8 cellular contexts compared by ENCODE assay signal in genomic region chr17:50347087-50347893, GRCh38. TPM values are rescaled to one million over a fixed set of nuclear protein-coding genes. Genes with fewer than 3 reads are reported as not detected.
DNase-seq lines count a peak whose midpoint lies in the region; ATAC-seq and TF ChIP-seq lines count a peak whose summit lies in the region.

No MANE protein-coding gene starts in this region.

- CTCF ChIA-PET in HEK293 (lab: Yijun Ruan, JAX): interaction anchor here (0.5 to 4.2 kb wide), 5 partner anchors 10 to 603 kb away, joined by 3 to 39 read pairs (median 4); no protein-coding TSS in a partner anchor

- no peaks in the 10 kb centered on the region for H3K9me3 Mint-ChIP-seq in activated T-helper 17 cell treated with anti-CD3 and anti-CD28 coated beads, Interleukin-2, amount 50 U/mL, for 72 hours
- H3K9me3 Mint-ChIP-seq in stimulated activated naive B cell treated with anti-CD40 and anti-IgM and Interleukin-4, amounts not matched to agents 10 μg/mL and 1 μg/mL and 100 μg/mL, for 72 hours: no peaks in the 10 kb centered on the region

- no peak for ATAC-seq in activated T-helper 17 cell treated with anti-CD3 and anti-CD28 coated beads, Interleukin-2, amount 50 U/mL, for 72 hours (replicated peaks)
- no peak for ATAC-seq in stimulated activated naive B cell treated with anti-CD40 and anti-IgM and Interleukin-4, amounts not matched to agents 10 μg/mL and 1 μg/mL and 100 μg/mL, for 72 hours (replicated peaks)
- ATAC-seq in HG02852 (IDR thresholded peaks at IDR 0.05; ENCODE audit: unreplicated experiment): no peak
- no peak for ATAC-seq in HG02642 (IDR thresholded peaks at IDR 0.05; ENCODE audit: poor library complexity, unreplicated experiment)

- H3K27ac Mint-ChIP-seq in activated T-helper 17 cell treated with anti-CD3 and anti-CD28 coated beads, Interleukin-2, amount 50 U/mL, for 72 hours: peak overlapping the region; percentile 93
- peak overlapping the region; percentile 94 for H3K27ac Mint-ChIP-seq in stimulated activated naive B cell treated with anti-CD40 and anti-IgM and Interleukin-4, amounts not matched to agents 10 μg/mL and 1 μg/mL and 100 μg/mL, for 72 hours

- peaks cover 11% of the 10 kb centered on the region for H3K4me1 ChIP-seq in HEK293 (ENCODE audit: control insufficient read depth, insufficient read depth, low read length)
- H3K4me1 ChIP-seq in iPS-20b (ENCODE audit: insufficient read depth, low read length): peaks cover 13% of the 10 kb centered on the region

- peaks cover 31% of the 10 kb centered on the region for H3K4me1 Mint-ChIP-seq in activated T-helper 17 cell treated with anti-CD3 and anti-CD28 coated beads, Interleukin-2, amount 50 U/mL, for 72 hours
- peaks cover 35 to 42% of the 10 kb centered on the region in 2 donors for H3K4me1 Mint-ChIP-seq in stimulated activated naive B cell treated with anti-CD40 and anti-IgM and Interleukin-4, amounts not matched to agents 10 μg/mL and 1 μg/mL and 100 μg/mL, for 72 hours

- no peak for DNase-seq in stimulated activated naive B cell treated with anti-CD40 and anti-IgM and Interleukin-4, amounts not matched to agents 10 μg/mL and 1 μg/mL and 100 μg/mL, for 72 hours
- no peak for DNase-seq in hippocampal formation (lab: John Stamatoyannopoulos, UW)
- DNase-seq in anterior cingulate cortex (lab: John Stamatoyannopoulos, UW): no peak

- peaks cover 18% of the 10 kb centered on the region for H3K27me3 ChIP-seq in iPS-20b (ENCODE audit: insufficient read depth, low read length)

- no peaks in the 10 kb centered on the region for H3K27me3 Mint-ChIP-seq in activated T-helper 17 cell treated with anti-CD3 and anti-CD28 coated beads, Interleukin-2, amount 50 U/mL, for 72 hours
- no peaks in the 10 kb centered on the region for H3K27me3 Mint-ChIP-seq in stimulated activated naive B cell treated with anti-CD40 and anti-IgM and Interleukin-4, amounts not matched to agents 10 μg/mL and 1 μg/mL and 100 μg/mL, for 72 hours

- H3K9me3 ChIP-seq in HEK293 (ENCODE audit: control insufficient read depth, insufficient read depth, low read depth, low read length): no peaks in the 10 kb centered on the region
- no peaks in the 10 kb centered on the region for H3K9me3 ChIP-seq in iPS-20b (ENCODE audit: insufficient read depth, low read depth, low read length)

- POLR2A ChIA-PET in HEK293 (lab: Yijun Ruan, JAX): interaction anchor here (0.5 to 2.0 kb wide), 15 partner anchors 12 to 670 kb away, joined by 3 to 10 read pairs (median 3); partner anchors contain the start of genes EME1, LRRC59 and MRPL27

- peak overlapping the region; percentile 80 for H3K9ac ChIP-seq in iPS-20b (ENCODE audit: low read depth, low read length)

- H3K4me3 ChIP-seq in HEK293 (ENCODE audit: low read depth, low read length) (peak overlapping the region; percentile 88), iPS-20b (ENCODE audit: low read length) (peak overlapping the region; percentile 86)

- H3K27ac ChIP-seq in HEK293 (ENCODE audit: extremely low read depth, low read depth, low read length) (peak overlapping the region; percentile 83; the same call in 1 of the 2 replicates), iPS-20b (ENCODE audit: low read length) (no peak overlapping the region)

- H3K4me3 Mint-ChIP-seq in activated T-helper 17 cell treated with anti-CD3 and anti-CD28 coated beads, Interleukin-2, amount 50 U/mL, for 72 hours: peak overlapping the region; percentile 87
- peak overlapping the region; percentile 93 to 96 for H3K4me3 Mint-ChIP-seq in stimulated activated naive B cell treated with anti-CD40 and anti-IgM and Interleukin-4, amounts not matched to agents 10 μg/mL and 1 μg/mL and 100 μg/mL, for 72 hours

- H3K36me3 ChIP-seq in HEK293 (ENCODE audit: control insufficient read depth in 2 of 2, insufficient read depth in 1 of 2, low read length in 2 of 2) (peaks cover 0 to 13% of the 10 kb centered on the region in 2 experiments; a peak in 1 of 3 replicates), iPS-20b (ENCODE audit: insufficient read depth, low read depth, low read length) (0 out of 2 replicates have a peak, but pooled peaks cover 4% of the 10 kb centered on the region)

- TF ChIP-seq CTCF in HEK293 (tag by site-specific recombination; IDR thresholded peaks at IDR 0.05): no peak

- H3K36me3 Mint-ChIP-seq in activated T-helper 17 cell treated with anti-CD3 and anti-CD28 coated beads, Interleukin-2, amount 50 U/mL, for 72 hours (ENCODE audit: low read depth): peaks cover 35% of the 10 kb centered on the region
- H3K36me3 Mint-ChIP-seq in stimulated activated naive B cell treated with anti-CD40 and anti-IgM and Interleukin-4, amounts not matched to agents 10 μg/mL and 1 μg/mL and 100 μg/mL, for 72 hours: peaks cover 2 to 9% of the 10 kb centered on the region in 2 donors

TF ChIP-seq in HEK293, 187 proteins besides CTCF, POLR2A, EP300 and RAD21:
- no peak for TF ChIP-seq ZNF169 (tag by site-specific recombination; IDR thresholded peaks at IDR 0.05)
- TF ChIP-seq ZFHX2 (tag by site-specific recombination; conservative IDR thresholded peaks at IDR 0.05): peak; percentile 60; the same call in 1 of the 2 replicates
- TF ChIP-seq EGR2 (tag by site-specific recombination; IDR thresholded peaks at IDR 0.05; ENCODE audit: low read depth): peak; percentile 52
- no peak for TF ChIP-seq MZF1 (tag by site-specific recombination; IDR thresholded peaks at IDR 0.05; ENCODE audit: borderline replicate concordance)
- TF ChIP-seq SP2 (tag by site-specific recombination; IDR thresholded peaks at IDR 0.05): 0 out of 2 replicates have a peak, but pooled peaks have one; percentile 17
- TF ChIP-seq ZNF600 (tag by site-specific recombination; IDR thresholded peaks at IDR 0.05): 0 out of 2 replicates have a peak, but pooled peaks have one; percentile 10
- no peak for TF ChIP-seq SCRT1 (tag by site-specific recombination; IDR thresholded peaks at IDR 0.05; ENCODE audit: borderline replicate concordance)

RNA-seq across cellular contexts. Expression of gene XYLT2, which starts 1.4 kb away (rescaled TPM):
- 10 to 100 TPM; 38.5 to 95.1 TPM for total RNA-seq in activated T-helper 17 cell treated with anti-CD3 and anti-CD28 coated beads, Interleukin-2, amount 50 U/mL, for 72 hours

RNA-seq across cellular contexts. Expression of gene MRPL27, which starts 25.7 kb away (rescaled TPM):
- total RNA-seq in activated T-helper 17 cell treated with anti-CD3 and anti-CD28 coated beads, Interleukin-2, amount 50 U/mL, for 72 hours: 100 to 1,000 TPM in 1 of 2 donors, 10 to 100 TPM in 1; 63.3 to 109 TPM

RNA-seq across cellular contexts. Expression of gene EME1, which starts 25.7 kb away (rescaled TPM):
- total RNA-seq in activated T-helper 17 cell treated with anti-CD3 and anti-CD28 coated beads, Interleukin-2, amount 50 U/mL, for 72 hours: 10 to 100 TPM; 20.8 to 48.7 TPM

RNA-seq across cellular contexts. Expression of gene LRRC59, which starts 50.0 kb away (rescaled TPM):
- 100 to 1,000 TPM in 1 of 2 donors, 10 to 100 TPM in 1; 37.1 to 101 TPM for total RNA-seq in activated T-helper 17 cell treated with anti-CD3 and anti-CD28 coated beads, Interleukin-2, amount 50 U/mL, for 72 hours
